27 cellular contexts compared by ENCODE assay signal in genomic region chr3:110400315-110400714, GRCh38.
"Had no signal": no experiment of that assay in that cellular context is flagged by ENCODE, and none has a peak within 500 bp of the region (broad histone marks: within the 10 kb centered on the region; RNA-seq: fewer than 3 reads in every experiment).

No MANE protein-coding gene starts in this region.

- H3K4me1 ChIP-seq: stomach, suprapubic skin, testis, tibial nerve, transverse colon, upper lobe of left lung, upper lobe of right lung, uterus, vagina had no signal

- H3K27me3 ChIP-seq: stomach, suprapubic skin, testis, thyroid gland, tibial artery, tibial nerve, transverse colon, upper lobe of left lung, upper lobe of right lung, uterus, vagina had no signal

- FAIRE-seq: urothelium cell line had no signal

- H3K4me3 ChIP-seq: stomach, suprapubic skin, testis, thoracic aorta, thyroid gland, tibial artery, tibial nerve, transverse colon, upper lobe of left lung, upper lobe of right lung, uterus, vagina had no signal

- ATAC-seq: stimulated activated effector memory CD8-positive, alpha-beta T cell treated with anti-CD3 and anti-CD28 coated beads, Interleukin-12 subunit alpha, Interleukin-12 subunit beta, amount 100 ng/mL, for 72 hours; stimulated activated memory B cell treated with anti-CD40 and anti-IgM and Interleukin-4, amounts not matched to agents 10 μg/mL and 1 μg/mL and 100 μg/mL, for 72 hours; stimulated activated naive B cell treated with anti-CD40 and anti-IgM and Interleukin-4, amounts not matched to agents 10 μg/mL and 1 μg/mL and 100 μg/mL, for 72 hours; stimulated activated naive CD8-positive, alpha-beta T cell treated with anti-CD3 and anti-CD28 coated beads, Interleukin-15, amount 100 ng/mL, for 72 hours; stimulated activated naive CD8-positive, alpha-beta T cell treated with anti-CD3 and anti-CD28 coated beads, Interleukin-15, Interleukin-2, amounts not matched to agents 100 U/mL and 50 U/mL, for 24 hours; upper lobe of right lung had no signal

- H3K36me3 ChIP-seq: stomach, suprapubic skin, thoracic aorta, thyroid gland, tibial artery, tibial nerve, transverse colon, upper lobe of left lung, upper lobe of right lung, uterus, vagina had no signal

- DNase-seq: stimulated activated CD4-positive, alpha-beta T cell treated with anti-CD3 and anti-CD28 coated beads, Interleukin-2, amount 100 ng/mL, for 48 hours; stimulated activated CD4-positive, alpha-beta T cell treated with anti-CD3 and anti-CD28 coated beads, Interleukin-4, amount 100 ng/mL, for 1 hour; stimulated activated CD4-positive, alpha-beta T cell treated with anti-CD3 and anti-CD28 coated beads, Interleukin-4, amount 100 ng/mL, for 24 hours; stimulated activated CD4-positive, alpha-beta T cell treated with anti-CD3 and anti-CD28 coated beads, Interleukin-4, amount 100 ng/mL, for 4 hours; stimulated activated CD8-positive, alpha-beta memory T cell treated with anti-CD3 and anti-CD28 coated beads, Interleukin-4, amount 100 ng/mL, for 48 hours; stimulated activated naive B cell treated with anti-CD40 and anti-IgM and Interleukin-4, amounts not matched to agents 10 μg/mL and 1 μg/mL and 100 μg/mL, for 72 hours; stimulated activated naive CD4-positive, alpha-beta T cell; stimulated activated naive CD4-positive, alpha-beta T cell treated with Interleukin-2 at 50 U/mL for 16 hours; stimulated activated naive CD8-positive, alpha-beta T cell treated with anti-CD3 and anti-CD28 coated beads, Interleukin-15, amount 100 ng/mL, for 72 hours; stimulated activated naive CD8-positive, alpha-beta T cell treated with anti-CD3 and anti-CD28 coated beads, Interleukin-15, Interleukin-2, amounts not matched to agents 100 U/mL and 50 U/mL, for 24 hours; stomach; substantia nigra; testis; thyroid gland; tibial artery; transverse colon; trophoblast cell; upper lobe of left lung; upper lobe of right lung; uterus had no signal

- H3K9me3 ChIP-seq: suprapubic skin, testis, thyroid gland, transverse colon, upper lobe of left lung, upper lobe of right lung, uterus, vagina had no signal

- H3K27ac ChIP-seq: stomach, suprapubic skin, testis, thoracic aorta, thyroid gland, tibial artery, tibial nerve, transverse colon, upper lobe of left lung, upper lobe of right lung, uterus, vagina had no signal
